In genomic region chr20:41087325-41087685, GRCh38 we compare ENCODE assay signal across 1 cellular context.
TF ChIP-seq lines count a peak whose summit lies in the region.

No MANE protein-coding gene starts in this region.

TF ChIP-seq in HepG2, 621 proteins besides CTCF, POLR2A, EP300 and RAD21:
- TF ChIP-seq ZNF75D (CRISPR knock-in tag; IDR thresholded peaks at IDR 0.05; ENCODE audit: borderline replicate concordance): no peak
- TF ChIP-seq, protein P1, sequence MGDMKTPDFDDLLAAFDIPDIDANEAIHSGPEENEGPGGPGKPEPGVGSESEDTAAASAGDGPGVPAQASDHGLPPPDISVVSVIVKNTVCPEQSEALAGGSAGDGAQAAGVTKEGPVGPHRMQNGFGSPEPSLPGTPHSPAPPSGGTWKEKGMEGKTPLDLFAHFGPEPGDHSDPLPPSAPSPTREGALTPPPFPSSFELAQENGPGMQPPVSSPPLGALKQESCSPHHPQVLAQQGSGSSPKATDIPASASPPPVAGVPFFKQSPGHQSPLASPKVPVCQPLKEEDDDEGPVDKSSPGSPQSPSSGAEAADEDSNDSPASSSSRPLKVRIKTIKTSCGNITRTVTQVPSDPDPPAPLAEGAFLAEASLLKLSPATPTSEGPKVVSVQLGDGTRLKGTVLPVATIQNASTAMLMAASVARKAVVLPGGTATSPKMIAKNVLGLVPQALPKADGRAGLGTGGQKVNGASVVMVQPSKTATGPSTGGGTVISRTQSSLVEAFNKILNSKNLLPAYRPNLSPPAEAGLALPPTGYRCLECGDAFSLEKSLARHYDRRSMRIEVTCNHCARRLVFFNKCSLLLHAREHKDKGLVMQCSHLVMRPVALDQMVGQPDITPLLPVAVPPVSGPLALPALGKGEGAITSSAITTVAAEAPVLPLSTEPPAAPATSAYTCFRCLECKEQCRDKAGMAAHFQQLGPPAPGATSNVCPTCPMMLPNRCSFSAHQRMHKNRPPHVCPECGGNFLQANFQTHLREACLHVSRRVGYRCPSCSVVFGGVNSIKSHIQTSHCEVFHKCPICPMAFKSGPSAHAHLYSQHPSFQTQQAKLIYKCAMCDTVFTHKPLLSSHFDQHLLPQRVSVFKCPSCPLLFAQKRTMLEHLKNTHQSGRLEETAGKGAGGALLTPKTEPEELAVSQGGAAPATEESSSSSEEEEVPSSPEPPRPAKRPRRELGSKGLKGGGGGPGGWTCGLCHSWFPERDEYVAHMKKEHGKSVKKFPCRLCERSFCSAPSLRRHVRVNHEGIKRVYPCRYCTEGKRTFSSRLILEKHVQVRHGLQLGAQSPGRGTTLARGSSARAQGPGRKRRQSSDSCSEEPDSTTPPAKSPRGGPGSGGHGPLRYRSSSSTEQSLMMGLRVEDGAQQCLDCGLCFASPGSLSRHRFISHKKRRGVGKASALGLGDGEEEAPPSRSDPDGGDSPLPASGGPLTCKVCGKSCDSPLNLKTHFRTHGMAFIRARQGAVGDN (CRISPR knock-in tag; IDR thresholded peaks at IDR 0.05): no peak
- TF ChIP-seq THAP9 (CRISPR knock-in tag; IDR thresholded peaks at IDR 0.05; ENCODE audit: borderline replicate concordance): no peak
- TF ChIP-seq MYPOP (CRISPR knock-in tag; IDR thresholded peaks at IDR 0.05): no peak
- no peak for TF ChIP-seq ZNF281 (CRISPR knock-in tag; IDR thresholded peaks at IDR 0.05; ENCODE audit: borderline replicate concordance)
- TF ChIP-seq REXO4 (CRISPR knock-in tag; IDR thresholded peaks at IDR 0.05; ENCODE audit: borderline replicate concordance): no peak
- TF ChIP-seq DMAP1 (CRISPR knock-in tag; IDR thresholded peaks at IDR 0.05): no peak
TF ChIP-seq in HepG2: peak in this region for 0.
